Comparison of ENCODE assay signal across 1 cellular context in the genomic region with DNA sequence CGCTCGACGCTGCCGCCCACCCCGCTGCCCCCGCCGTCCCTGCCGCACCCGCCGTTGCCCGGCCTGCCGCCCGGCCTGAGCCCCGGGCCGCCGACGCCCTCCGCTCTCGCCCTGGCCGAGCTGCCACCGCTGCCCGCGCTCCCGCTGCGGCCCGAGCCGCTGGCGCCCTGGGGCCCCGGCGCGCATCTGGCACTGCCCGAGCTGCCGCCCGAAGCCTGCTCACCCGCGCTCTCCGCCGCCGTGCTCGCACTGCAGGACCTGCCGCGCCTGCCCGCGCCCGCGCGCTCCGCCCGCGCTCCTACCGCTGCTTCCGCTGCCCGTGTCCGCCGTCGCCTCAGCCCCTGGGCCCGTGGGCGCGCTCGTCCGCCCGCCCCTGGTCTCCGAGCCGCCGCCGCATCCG.
A peak's percentile ranks its signal among the peaks of the same experiment; 100 is the strongest.
TF ChIP-seq lines count a peak whose summit lies in the region.

No MANE protein-coding gene starts in this region.

TF ChIP-seq in K562, 482 proteins besides CTCF, POLR2A, EP300 and RAD21:
- TF ChIP-seq, protein P1, sequence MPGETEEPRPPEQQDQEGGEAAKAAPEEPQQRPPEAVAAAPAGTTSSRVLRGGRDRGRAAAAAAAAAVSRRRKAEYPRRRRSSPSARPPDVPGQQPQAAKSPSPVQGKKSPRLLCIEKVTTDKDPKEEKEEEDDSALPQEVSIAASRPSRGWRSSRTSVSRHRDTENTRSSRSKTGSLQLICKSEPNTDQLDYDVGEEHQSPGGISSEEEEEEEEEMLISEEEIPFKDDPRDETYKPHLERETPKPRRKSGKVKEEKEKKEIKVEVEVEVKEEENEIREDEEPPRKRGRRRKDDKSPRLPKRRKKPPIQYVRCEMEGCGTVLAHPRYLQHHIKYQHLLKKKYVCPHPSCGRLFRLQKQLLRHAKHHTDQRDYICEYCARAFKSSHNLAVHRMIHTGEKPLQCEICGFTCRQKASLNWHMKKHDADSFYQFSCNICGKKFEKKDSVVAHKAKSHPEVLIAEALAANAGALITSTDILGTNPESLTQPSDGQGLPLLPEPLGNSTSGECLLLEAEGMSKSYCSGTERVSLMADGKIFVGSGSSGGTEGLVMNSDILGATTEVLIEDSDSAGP (CRISPR knock-in tag; IDR thresholded peaks at IDR 0.05), result no peak
- TF ChIP-seq TAF1 (IDR thresholded peaks at IDR 0.05; ENCODE audit: control insufficient read depth, extremely low read depth, insufficient read depth, low read length, severe bottlenecking) (peak; percentile 7), NONO (IDR thresholded peaks at IDR 0.05; ENCODE audit: low read depth in 2 of 2, low read length in 1 of 2) (0 out of 4 replicates have a peak, but pooled peaks of 1 of the 2 experiments have one; percentile 9), SNIP1 (IDR thresholded peaks at IDR 0.05; ENCODE audit: low read depth) (no peak), EGR1 (conservative IDR thresholded peaks at IDR 0.05) (no peak), NR2C2 (CRISPR knock-in tag; IDR thresholded peaks at IDR 0.05) (no peak), NR2C2 (tag; IDR thresholded peaks at IDR 0.05) (peak; percentile 57; the same call in 1 of the 2 replicates), GATAD2B (IDR thresholded peaks at IDR 0.05; ENCODE audit: borderline replicate concordance) (peak; percentile 35; the same call in 1 of the 2 replicates), FOSL1 (tag; conservative IDR thresholded peaks at IDR 0.05) (0 out of 2 replicates have a peak, but pooled peaks have one; percentile 35), RB1 (IDR thresholded peaks at IDR 0.05; ENCODE audit: low read depth) (0 out of 2 replicates have a peak, but pooled peaks have one; percentile 22), RBBP5 (IDR thresholded peaks at IDR 0.05; ENCODE audit: borderline replicate concordance, insufficient read depth, low read length, poor library complexity, severe bottlenecking) (peak; percentile 34), PHF8 (IDR thresholded peaks at IDR 0.05; ENCODE audit: borderline replicate concordance, low read length) (peak; percentile 22; the same call in 1 of the 2 replicates)
- TF ChIP-seq, protein P2, sequence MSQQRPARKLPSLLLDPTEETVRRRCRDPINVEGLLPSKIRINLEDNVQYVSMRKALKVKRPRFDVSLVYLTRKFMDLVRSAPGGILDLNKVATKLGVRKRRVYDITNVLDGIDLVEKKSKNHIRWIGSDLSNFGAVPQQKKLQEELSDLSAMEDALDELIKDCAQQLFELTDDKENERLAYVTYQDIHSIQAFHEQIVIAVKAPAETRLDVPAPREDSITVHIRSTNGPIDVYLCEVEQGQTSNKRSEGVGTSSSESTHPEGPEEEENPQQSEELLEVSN (IDR thresholded peaks at IDR 0.05; ENCODE audit: borderline replicate concordance in 1 of 2, extremely low read depth in 1 of 2, insufficient read depth in 1 of 2, insufficient read length in 1 of 2, low read depth in 1 of 2, low read length in 1 of 2, poor library complexity in 1 of 2, severe bottlenecking in 1 of 2), result peak in 1 of 2 experiments; percentile 45
